ENCODE assay signal across 9 cellular contexts in the genomic region with DNA sequence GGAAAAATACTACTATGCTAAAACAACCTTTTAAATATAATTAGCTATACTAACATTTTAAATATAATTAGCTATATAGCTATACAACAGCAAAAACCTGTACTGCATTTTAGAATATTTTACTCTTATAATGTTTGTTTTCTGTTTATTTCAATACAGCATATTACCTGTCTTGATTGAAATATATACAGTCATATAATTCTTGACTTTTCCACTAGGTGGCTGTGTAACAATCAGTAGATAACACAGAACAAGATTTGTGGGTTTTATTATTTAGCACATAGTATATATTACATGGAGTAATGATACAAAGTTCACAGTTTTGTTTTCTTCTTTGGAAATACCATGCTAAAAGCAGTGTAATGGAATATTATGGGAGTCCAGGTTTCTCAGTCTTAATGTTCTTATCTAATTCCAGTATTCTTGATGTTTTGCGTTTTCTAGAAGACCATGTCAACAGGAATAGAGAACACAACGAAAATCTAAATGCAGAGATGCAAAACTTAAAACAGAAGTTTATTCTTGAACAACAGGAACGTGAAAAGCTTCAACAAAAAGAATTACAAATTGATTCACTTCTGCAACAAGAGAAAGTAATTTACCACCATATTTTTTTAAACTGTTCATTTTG. TPM values are rescaled to one million over a fixed set of nuclear protein-coding genes. Genes with fewer than 3 reads are reported as not detected.
DNase-seq lines count a peak whose midpoint lies in the region; ATAC-seq and TF ChIP-seq lines count a peak whose summit lies in the region.
"Had no signal": no experiment of that assay in that cellular context is flagged by ENCODE, and none has a peak within 500 bp of the region (broad histone marks: within the 10 kb centered on the region; RNA-seq: fewer than 3 reads in every experiment).

No MANE protein-coding gene starts in this region.

- DNase-seq in NCI-H82 (lab: John Stamatoyannopoulos, UW) (peak; percentile 5), NCI-H82 treated with DMSO at 0.1 percent for 48 hours (lab: John Stamatoyannopoulos, UW; ENCODE audit: unreplicated experiment) (no peak), Karpas-422 (peak; percentile 52), epithelial cell of proximal tubule (ENCODE audit: low read depth) (peak; percentile 9), thoracic aorta (ENCODE audit: low spot score) (no peak), vagina (ENCODE audit: extremely low spot score in 2 of 2) (no peak), DMS153 treated with DMSO at 0.1 percent for 48 hours (lab: John Stamatoyannopoulos, UW; ENCODE audit: unreplicated experiment) (no peak)

- H3K27me3 ChIP-seq in Karpas-422 (ENCODE audit: low read length) (no peaks in the 10 kb centered on the region), thoracic aorta (replicated peaks; ENCODE audit: insufficient read depth) (no peaks in the 10 kb centered on the region), vagina (no peaks in the 10 kb centered on the region)

- TF ChIP-seq POLR2A in vagina (IDR thresholded peaks at IDR 0.05): no peak

- intact Hi-C loops in vagina (cut with DNase I): no loop called here

- H3K27ac ChIP-seq in Karpas-422 (ENCODE audit: low read length): no peak overlapping the region
- H3K27ac ChIP-seq in thoracic aorta: no peak overlapping the region
- no peak overlapping the region for H3K27ac ChIP-seq in vagina
- H3K27ac ChIP-seq: epithelial cell of prostate had no signal

- H3K9ac ChIP-seq in Karpas-422 (ENCODE audit: low read length): no peak overlapping the region

- H4K20me1 ChIP-seq in Karpas-422 (ENCODE audit: insufficient read depth, low read depth, low read length): no peaks in the 10 kb centered on the region

- H3K4me1 ChIP-seq in Karpas-422 (ENCODE audit: low read length): no peaks in the 10 kb centered on the region
- H3K4me1 ChIP-seq in thoracic aorta (ENCODE audit: control insufficient read depth in 1 of 2, low read depth in 2 of 2): no peaks in the 10 kb centered on the region
- H3K4me1 ChIP-seq in vagina: no peaks in the 10 kb centered on the region

- H3K4me3 ChIP-seq in Karpas-422 (ENCODE audit: low read length): no peak overlapping the region
- no peak overlapping the region for H3K4me3 ChIP-seq in epithelial cell of proximal tubule (ENCODE audit: low read depth, low read length)
- no peak overlapping the region for H3K4me3 ChIP-seq in thoracic aorta
- H3K4me3 ChIP-seq in vagina: no peak overlapping the region

- H3K9me3 ChIP-seq in Karpas-422 (ENCODE audit: low read length): no peaks in the 10 kb centered on the region
- H3K9me3 ChIP-seq in thoracic aorta: no peaks in the 10 kb centered on the region
- H3K9me3 ChIP-seq in vagina: no peaks in the 10 kb centered on the region

- H3K9me2 ChIP-seq in Karpas-422 (replicated peaks; ENCODE audit: insufficient read depth, low read length): no peaks in the 10 kb centered on the region

- no peak overlapping the region for H3K4me2 ChIP-seq in Karpas-422 (ENCODE audit: low read depth, low read length, poor library complexity, severe bottlenecking)

- H3K36me3 ChIP-seq in Karpas-422 (ENCODE audit: insufficient read depth, low read length) (peaks cover 87% of the 10 kb centered on the region; the same call in 1 of the 2 replicates), thoracic aorta (no peaks in the 10 kb centered on the region), vagina (no peaks in the 10 kb centered on the region)

- TF ChIP-seq CTCF in epithelial cell of proximal tubule (conservative IDR thresholded peaks at IDR 0.05; ENCODE audit: low read depth, low read length) (no peak), thoracic aorta (IDR thresholded peaks at IDR 0.05) (peak; percentile 51), vagina (IDR thresholded peaks at IDR 0.05) (peak in 1 of 3 experiments; percentile 32)

- peaks cover 17% of the 10 kb centered on the region; the same call in 1 of the 2 replicates for H3K79me2 ChIP-seq in Karpas-422 (ENCODE audit: low read length)

- H2AFZ ChIP-seq in Karpas-422 (ENCODE audit: low read length): no peak overlapping the region

- ATAC-seq in thoracic aorta (ENCODE audit: insufficient number of reproducible peaks, low FRiP score, low read depth) (no peak), HG02885 (IDR thresholded peaks at IDR 0.05; ENCODE audit: poor library complexity, unreplicated experiment) (no peak)

RNA-seq across cellular contexts. Expression of a gene that starts 13.3 kb away (rescaled TPM):
- 37.6 and 80.5 TPM in 2 replicates for total RNA-seq in Karpas-422 (2014; rRNA removed; shearing (Covaris generic); ENCODE audit: low replicate concordance)
- total RNA-seq in epithelial cell of proximal tubule (19.5 and 54.4 TPM in 2 replicates), thoracic aorta (1 to 10 TPM in 1 of 2 donors, not detected in 1; 1.1 TPM), vagina (9.3 TPM)

RNA-seq across cellular contexts. Expression of a gene that starts 13.8 kb away (rescaled TPM):
- total RNA-seq in Karpas-422 (2014; rRNA removed; shearing (Covaris generic); ENCODE audit: low replicate concordance): 15.5 and 29.4 TPM in 2 replicates
- total RNA-seq in epithelial cell of proximal tubule (4.6 and 11.1 TPM in 2 replicates), thoracic aorta (1 to 10 TPM; 4.7 to 5.5 TPM), vagina (4.4 TPM)

RNA-seq across cellular contexts. Expression of a gene that starts 31.7 kb away (rescaled TPM):
- total RNA-seq in Karpas-422 (2014; rRNA removed; shearing (Covaris generic); ENCODE audit: low replicate concordance): 47.6 and 72.5 TPM in 2 replicates
- total RNA-seq in epithelial cell of proximal tubule (46.3 and 64.7 TPM in 2 replicates), thoracic aorta (10 to 100 TPM; 51.6 to 52.3 TPM), vagina (38.3 TPM)

RNA-seq across cellular contexts. Expression of a gene that starts 36.3 kb away (rescaled TPM):
- total RNA-seq in Karpas-422 (2014; rRNA removed; shearing (Covaris generic); ENCODE audit: low replicate concordance): 109 and 270 TPM in 2 replicates
- total RNA-seq in epithelial cell of proximal tubule (139 and 191 TPM in 2 replicates), thoracic aorta (10 to 100 TPM; 83.0 to 83.7 TPM), vagina (53.0 TPM)

Comparison
In these comparisons a context has a peak if more than half of its experiments do, and no peak if none do; other contexts are left out.
1. DNase-seq: peak in NCI-H82 (single experiment), Karpas-422 (single experiment) and epithelial cell of proximal tubule (single experiment); none in NCI-H82 treated with DMSO at 0.1 percent for 48 hours (single experiment), thoracic aorta (single experiment), vagina (0 of 2) and DMS153 treated with DMSO at 0.1 percent for 48 hours (single experiment).